In genomic region chr6:163723759-163724158, GRCh38 we compare ENCODE assay signal across 33 cellular contexts.
"Had no signal": no experiment of that assay in that cellular context is flagged by ENCODE, and none has a peak within 500 bp of the region (broad histone marks: within the 10 kb centered on the region; RNA-seq: fewer than 3 reads in every experiment).

No MANE protein-coding gene starts in this region.

- H3K36me3 ChIP-seq: brain microvascular endothelial cell, WERI-Rb-1 had no signal

- H3K27ac ChIP-seq: brain microvascular endothelial cell, WERI-Rb-1 had no signal

- H3K27me3 Mint-ChIP-seq: activated naive CD8-positive, alpha-beta T cell had no signal

- H3K27me3 ChIP-seq: brain microvascular endothelial cell had no signal

- DNase-seq: activated CD4-positive, alpha-beta memory T cell treated with anti-CD3 and anti-CD28 coated beads, Interleukin-2, amount 10 ng/mL, durations not matched to agents 7 days and 5 days; activated CD4-positive, alpha-beta T cell treated with anti-CD3 and anti-CD28 coated beads for 1 hour; activated CD4-positive, alpha-beta T cell treated with anti-CD3 and anti-CD28 coated beads for 48 hours; activated CD4-positive, CD25-positive, alpha-beta regulatory T cell; activated CD8-positive, alpha-beta memory T cell treated with anti-CD3 and anti-CD28 coated beads for 24 hours; activated CD8-positive, alpha-beta memory T cell treated with anti-CD3 and anti-CD28 coated beads, Interleukin-2, amount 10 ng/mL, durations not matched to agents 7 days and 5 days; activated CD8-positive, alpha-beta memory T cell treated with anti-CD3 and anti-CD28 coated beads, Interleukin-2, amount 50 U/mL, for 48 hours; activated effector memory CD4-positive, alpha-beta T cell treated with Interleukin-2 at 50 U/mL for 16 hours; activated naive CD4-positive, alpha-beta T cell treated with anti-CD3 and anti-CD28 coated beads, Interleukin-2, amount 10 ng/mL, durations not matched to agents 7 days and 5 days; activated T-cell treated with anti-CD3 and anti-CD28 coated beads, Interleukin-2, amount 50 U/mL, for 48 hours; amniotic stem cell; aorta; brain microvascular endothelial cell; central memory CD4-positive, alpha-beta T cell; Karpas-422; KBM-7; NCI-H1048; NCI-H1105 treated with DMSO at 0.1 percent for 48 hours; NCI-H1436; NCI-H1694; NCI-H1930; NCI-H2081 treated with DMSO at 0.1 percent for 48 hours; NCI-H226; NCI-H524 treated with DMSO at 0.1 percent for 48 hours; NK-92 treated with Interleukin-12 subunit alpha and Interleukin-12 subunit beta, amount 100 ng/mL, for 24 hours; RPMI8226; SHP77 treated with DMSO at 0.1 percent for 48 hours; SW 1271; T1000; WERI-Rb-1 had no signal

- H3K27ac Mint-ChIP-seq: activated CD4-positive, alpha-beta memory T cell treated with anti-CD3 and anti-CD28 coated beads, Interleukin-2, amount 10 ng/mL, durations not matched to agents 7 days and 5 days; activated CD8-positive, alpha-beta memory T cell treated with anti-CD3 and anti-CD28 coated beads, Interleukin-2, amount 10 ng/mL, durations not matched to agents 7 days and 5 days; activated naive CD4-positive, alpha-beta T cell treated with anti-CD3 and anti-CD28 coated beads, Interleukin-2, amount 10 ng/mL, durations not matched to agents 7 days and 5 days; activated naive CD8-positive, alpha-beta T cell had no signal

- ATAC-seq: activated CD8-positive, alpha-beta memory T cell treated with anti-CD3 and anti-CD28 coated beads, Interleukin-2, amount 10 ng/mL, durations not matched to agents 7 days and 5 days; Panc1; SK-N-SH treated with all-trans-retinoic acid at 6 μM for 48 hours had no signal

- H3K4me1 Mint-ChIP-seq: activated CD4-positive, alpha-beta memory T cell treated with anti-CD3 and anti-CD28 coated beads, Interleukin-2, amount 10 ng/mL, durations not matched to agents 7 days and 5 days; activated CD8-positive, alpha-beta memory T cell treated with anti-CD3 and anti-CD28 coated beads, Interleukin-2, amount 10 ng/mL, durations not matched to agents 7 days and 5 days; activated naive CD4-positive, alpha-beta T cell treated with anti-CD3 and anti-CD28 coated beads, Interleukin-2, amount 10 ng/mL, durations not matched to agents 7 days and 5 days had no signal

- H3K36me3 Mint-ChIP-seq: activated CD8-positive, alpha-beta memory T cell treated with anti-CD3 and anti-CD28 coated beads, Interleukin-2, amount 10 ng/mL, durations not matched to agents 7 days and 5 days; activated naive CD4-positive, alpha-beta T cell treated with anti-CD3 and anti-CD28 coated beads, Interleukin-2, amount 10 ng/mL, durations not matched to agents 7 days and 5 days; activated naive CD8-positive, alpha-beta T cell had no signal

- H3K4me3 Mint-ChIP-seq: activated CD4-positive, alpha-beta memory T cell treated with anti-CD3 and anti-CD28 coated beads, Interleukin-2, amount 10 ng/mL, durations not matched to agents 7 days and 5 days; activated CD8-positive, alpha-beta memory T cell treated with anti-CD3 and anti-CD28 coated beads, Interleukin-2, amount 10 ng/mL, durations not matched to agents 7 days and 5 days; activated naive CD4-positive, alpha-beta T cell treated with anti-CD3 and anti-CD28 coated beads, Interleukin-2, amount 10 ng/mL, durations not matched to agents 7 days and 5 days; activated naive CD8-positive, alpha-beta T cell had no signal

- H3K9me3 Mint-ChIP-seq: activated CD4-positive, alpha-beta memory T cell treated with anti-CD3 and anti-CD28 coated beads, Interleukin-2, amount 10 ng/mL, durations not matched to agents 7 days and 5 days; activated naive CD4-positive, alpha-beta T cell treated with anti-CD3 and anti-CD28 coated beads, Interleukin-2, amount 10 ng/mL, durations not matched to agents 7 days and 5 days had no signal
